Comparison of ENCODE assay signal across 1 cellular context in genomic region chr16:66649636-66650205, GRCh38.
TF ChIP-seq lines count a peak whose summit lies in the region.

No MANE protein-coding gene starts in this region.

TF ChIP-seq in K562, 482 proteins besides CTCF, POLR2A, EP300 and RAD21:
- TF ChIP-seq DACH1 (IDR thresholded peaks at IDR 0.05; ENCODE audit: partially characterized antibody) (peak; percentile 2), BCL6 (CRISPR knock-in tag; IDR thresholded peaks at IDR 0.05) (no peak)
TF ChIP-seq in K562: peak in this region for 1.
